Comparison of ENCODE assay signal across 20 cellular contexts in genomic region chr7:34385385-34385784, GRCh38.
"Had no signal": no experiment of that assay in that cellular context is flagged by ENCODE, and none has a peak within 500 bp of the region (broad histone marks: within the 10 kb centered on the region; RNA-seq: fewer than 3 reads in every experiment).

No MANE protein-coding gene starts in this region.

- DNase-seq: activated B cell treated with CpG ODN at 0.5 μM for 24 hours; activated CD4-positive, alpha-beta T cell treated with anti-CD3 and anti-CD28 coated beads, Interleukin-2, amount 10 ng/mL, durations not matched to agents 7 days and 5 days; activated CD8-positive, alpha-beta memory T cell treated with anti-CD3 and anti-CD28 coated beads for 24 hours; activated naive CD8-positive, alpha-beta T cell treated with anti-CD3 and anti-CD28 coated beads for 36 hours; anterior cingulate cortex; dermis blood vessel endothelial cell; effector memory CD8-positive, alpha-beta T cell; gastrocnemius medialis; heart right ventricle; left ventricle myocardium superior; mesenchymal stem cell; stimulated activated CD4-positive, alpha-beta T cell treated with anti-CD3 and anti-CD28 coated beads, Interleukin-4, amount 100 ng/mL, for 24 hours; stimulated activated naive CD4-positive, alpha-beta T cell; T-helper 2 cell; transverse colon had no signal

- H3K27ac ChIP-seq: breast epithelium, epithelial cell of prostate, gastrocnemius medialis, heart right ventricle, right atrium auricular region, skin epidermis, transverse colon had no signal

- H3K27me3 ChIP-seq: breast epithelium, gastrocnemius medialis, heart right ventricle, right atrium auricular region, transverse colon had no signal

- H3K4me1 ChIP-seq: breast epithelium, gastrocnemius medialis, heart right ventricle, right atrium auricular region, transverse colon had no signal

- H3K36me3 ChIP-seq: breast epithelium, gastrocnemius medialis, heart right ventricle, right atrium auricular region, transverse colon had no signal

- H3K9me3 ChIP-seq: gastrocnemius medialis had no signal

- ATAC-seq: effector memory CD8-positive, alpha-beta T cell; gastrocnemius medialis; heart right ventricle; left ventricle myocardium superior; natural killer cell treated with Interleukin-12 subunit alpha and Interleukin-12 subunit beta and Interleukin-15 and Interleukin-18, amount 100 ng/mL, for 72 hours had no signal

- H3K4me3 ChIP-seq: breast epithelium, gastrocnemius medialis, heart right ventricle, right atrium auricular region, skin epidermis, transverse colon had no signal
